In genomic region chrX:110001702-110002299, GRCh38 we compare ENCODE assay signal across 8 cellular contexts. TPM values are rescaled to one million over a fixed set of nuclear protein-coding genes. Genes with fewer than 3 reads are reported as not detected.
DNase-seq lines count a peak whose midpoint lies in the region; ATAC-seq, FAIRE-seq and TF ChIP-seq lines count a peak whose summit lies in the region.

No MANE protein-coding gene starts in this region.

- H3K79me2 ChIP-seq in MM.1S (ENCODE audit: low read length) (peaks cover 38% of the 10 kb centered on the region), parathyroid adenoma (no peaks in the 10 kb centered on the region)

- DNase-seq in GM12891 (ENCODE audit: insufficient read length, low spot score) (no peak), MM.1S (no peak), NCI-H2029 (lab: John Stamatoyannopoulos, UW) (no peak), HCEC 1CT (no peak), OCI-M1 (lab: John Stamatoyannopoulos, UW) (no peak)

- no peaks in the 10 kb centered on the region for H4K20me1 ChIP-seq in MM.1S (ENCODE audit: insufficient read depth, low read length)

- no peaks in the 10 kb centered on the region for H3K9me3 ChIP-seq in MM.1S (replicated peaks; ENCODE audit: insufficient read depth, low read length)
- H3K9me3 ChIP-seq in ectodermal cell (ENCODE audit: control insufficient read depth, low read length) = no peaks in the 10 kb centered on the region
- no peaks in the 10 kb centered on the region for H3K9me3 ChIP-seq in parathyroid adenoma (ENCODE audit: control insufficient read depth, low read length)

- H3K27ac ChIP-seq in MM.1S (ENCODE audit: low read length) (peak overlapping the region; percentile 79; the same call in 1 of the 2 replicates), ectodermal cell (ENCODE audit: insufficient read depth, low read depth, low read length, poor library complexity, severe bottlenecking) (no peak overlapping the region), parathyroid adenoma (peak overlapping the region; percentile 76)

- TF ChIP-seq CTCF in MM.1S (IDR thresholded peaks at IDR 0.05; ENCODE audit: low read length) (no peak), parathyroid adenoma (IDR thresholded peaks at IDR 0.05) (no peak)

- H3K9ac ChIP-seq in MM.1S (ENCODE audit: low read length) (peak overlapping the region; percentile 77; the same call in 1 of the 2 replicates), parathyroid adenoma (no peak overlapping the region)

- H2AFZ ChIP-seq in MM.1S (ENCODE audit: low read length) (peak overlapping the region; percentile 37; the same call in 1 of the 2 replicates), parathyroid adenoma (peak overlapping the region; percentile 72)

- H3K4me3 ChIP-seq in MM.1S (ENCODE audit: low read length) (peak overlapping the region; percentile 57), ectodermal cell (ENCODE audit: insufficient read depth, low read depth, low read length) (peak overlapping the region; percentile 51), parathyroid adenoma (ENCODE audit: low read depth, low read length) (peak overlapping the region; percentile 59)

- peak overlapping the region; percentile 74 for H3K4me2 ChIP-seq in MM.1S (ENCODE audit: low read depth, low read length)
- H3K4me2 ChIP-seq in parathyroid adenoma (ENCODE audit: low read length) = peak overlapping the region; percentile 35

- ATAC-seq in GM18909 (IDR thresholded peaks at IDR 0.05; ENCODE audit: poor library complexity, unreplicated experiment) = no peak

- H3K36me3 ChIP-seq in MM.1S (replicated peaks; ENCODE audit: insufficient read depth, low read length) (no peaks in the 10 kb centered on the region), ectodermal cell (ENCODE audit: control insufficient read depth, insufficient read depth, low read length) (no peaks in the 10 kb centered on the region), parathyroid adenoma (ENCODE audit: control insufficient read depth, insufficient read depth, low read length) (no peaks in the 10 kb centered on the region)

- no peak for TF ChIP-seq POLR2A in GM12891 (IDR thresholded peaks at IDR 0.05; ENCODE audit: low read depth, low read length)

- no peaks in the 10 kb centered on the region for H3F3A ChIP-seq in MM.1S (ENCODE audit: insufficient read depth, low read length)

- WGBS in ectodermal cell, 2 experiments = 4 to 11% methylated on average over 10 to 13 of the region's 13 CpGs

- H3K27me3 ChIP-seq in MM.1S (replicated peaks; ENCODE audit: insufficient read depth, low read length) (no peaks in the 10 kb centered on the region), ectodermal cell (ENCODE audit: control insufficient read depth, insufficient read depth, low read length, poor library complexity, severe bottlenecking) (no peaks in the 10 kb centered on the region), parathyroid adenoma (ENCODE audit: control insufficient read depth, insufficient read depth, low read length) (no peaks in the 10 kb centered on the region)

- H3K4me1 ChIP-seq in MM.1S (ENCODE audit: low read length) (0 out of 2 replicates have a peak, but pooled peaks cover 3% of the 10 kb centered on the region), ectodermal cell (ENCODE audit: control insufficient read depth, insufficient read depth, low read length) (no peaks in the 10 kb centered on the region), parathyroid adenoma (peaks cover 3% of the 10 kb centered on the region)

- no peaks in the 10 kb centered on the region for H3K9me2 ChIP-seq in MM.1S (replicated peaks; ENCODE audit: insufficient read depth, low read length)

- peak; percentile 41 for FAIRE-seq in GM12891 (lab: Jason Lieb, UNC)

TF ChIP-seq in GM12891, 5 proteins besides CTCF, POLR2A, EP300 and RAD21:
- TF ChIP-seq TAF1 (IDR thresholded peaks at IDR 0.05; ENCODE audit: low read depth, low read length) = no peak
- TF ChIP-seq POU2F2 (IDR thresholded peaks at IDR 0.05; ENCODE audit: low read depth, low read length) = no peak
TF ChIP-seq in GM12891: peak in this region for 0.

RNA-seq across cellular contexts. Expression of gene TMEM164, which starts 1.1 kb away (rescaled TPM):
- polyA plus RNA-seq in GM12891 (2012; ENCODE audit: low read depth, missing spikeins) = 9.9 TPM
- polyA plus RNA-seq in ectodermal cell (2013, experiment 1 of 4) = 26.0 TPM
- 27.1 TPM for polyA plus RNA-seq in ectodermal cell (2013, experiment 2 of 4)
- 24.5 TPM for polyA plus RNA-seq in ectodermal cell (2013, experiment 3 of 4)
- polyA plus RNA-seq in ectodermal cell (2013, experiment 4 of 4) = 21.8 TPM
